In genomic region chr2:140200764-140201163, GRCh38 we compare ENCODE assay signal across 17 cellular contexts.
DNase-seq lines count a peak whose midpoint lies in the region; ATAC-seq and TF ChIP-seq lines count a peak whose summit lies in the region.
"Had no signal": no experiment of that assay in that cellular context is flagged by ENCODE, and none has a peak within 500 bp of the region (broad histone marks: within the 10 kb centered on the region; RNA-seq: fewer than 3 reads in every experiment).

No MANE protein-coding gene starts in this region.

- H3K4me2 ChIP-seq in KMS-11 = peak overlapping the region; percentile 25; the same call in 1 of the 2 replicates

- peaks cover 10% of the 10 kb centered on the region for H3K4me1 ChIP-seq in KMS-11 (ENCODE audit: low read depth, poor library complexity, severe bottlenecking)
- H3K4me1 ChIP-seq: HAP-1 had no signal

- H3K27me3 Mint-ChIP-seq in activated T-helper 17 cell treated with anti-CD3 and anti-CD28 coated beads, Interleukin-2, amount 50 U/mL, for 72 hours = no peaks in the 10 kb centered on the region
- H3K27me3 Mint-ChIP-seq: IgD-negative memory B cell had no signal

- peaks cover 14% of the 10 kb centered on the region for H3K9me3 Mint-ChIP-seq in activated T-helper 17 cell treated with anti-CD3 and anti-CD28 coated beads, Interleukin-2, amount 50 U/mL, for 72 hours

- H3K4me3 ChIP-seq in KMS-11 (IDR thresholded peaks at IDR 0.05; ENCODE audit: insufficient read depth, low read depth, low read length) = no peak overlapping the region
- H3K4me3 ChIP-seq: HAP-1 had no signal

- H3K4me1 Mint-ChIP-seq in activated T-helper 17 cell treated with anti-CD3 and anti-CD28 coated beads, Interleukin-2, amount 50 U/mL, for 72 hours = no peaks in the 10 kb centered on the region
- H3K4me1 Mint-ChIP-seq: CD14-positive monocyte, IgD-negative memory B cell had no signal

- no peak overlapping the region for H3K4me3 Mint-ChIP-seq in activated T-helper 17 cell treated with anti-CD3 and anti-CD28 coated beads, Interleukin-2, amount 50 U/mL, for 72 hours
- H3K4me3 Mint-ChIP-seq: CD14-positive monocyte; CD8-positive, alpha-beta T cell; IgD-negative memory B cell had no signal

- H4K20me1 ChIP-seq in KMS-11 (ENCODE audit: insufficient read depth) = no peaks in the 10 kb centered on the region

- DNase-seq in NCI-H187 (lab: John Stamatoyannopoulos, UW) = no peak
- DNase-seq: CD8-positive, alpha-beta T cell; COR-L47; DMS153; DMS79 treated with DMSO at 0.1 percent for 48 hours; EL; KG1 had no signal

- ATAC-seq in GM18498 (IDR thresholded peaks at IDR 0.05; ENCODE audit: unreplicated experiment) (peak; percentile 50), HG02885 (IDR thresholded peaks at IDR 0.05; ENCODE audit: poor library complexity, unreplicated experiment) (peak; percentile 43), HG03378 (IDR thresholded peaks at IDR 0.05; ENCODE audit: unreplicated experiment) (no peak), HG02840 (IDR thresholded peaks at IDR 0.05; ENCODE audit: low FRiP score, unreplicated experiment) (no peak)
- ATAC-seq in activated T-helper 17 cell treated with anti-CD3 and anti-CD28 coated beads, Interleukin-2, amount 50 U/mL, for 72 hours (replicated peaks) = peak; percentile 21
- ATAC-seq: CD8-positive, alpha-beta T cell had no signal

- H3K36me3 Mint-ChIP-seq in activated T-helper 17 cell treated with anti-CD3 and anti-CD28 coated beads, Interleukin-2, amount 50 U/mL, for 72 hours (ENCODE audit: low read depth) = no peaks in the 10 kb centered on the region
- H3K36me3 Mint-ChIP-seq: CD14-positive monocyte; CD8-positive, alpha-beta T cell; IgD-negative memory B cell had no signal

- no peak overlapping the region for H3K9ac ChIP-seq in KMS-11

- no peaks in the 10 kb centered on the region for H3K79me2 ChIP-seq in KMS-11 (ENCODE audit: insufficient read depth, low read depth)

- no peaks in the 10 kb centered on the region for H3K36me3 ChIP-seq in KMS-11 (ENCODE audit: insufficient read depth)
- H3K36me3 ChIP-seq: HAP-1 had no signal

- no peak overlapping the region for H3K27ac Mint-ChIP-seq in activated T-helper 17 cell treated with anti-CD3 and anti-CD28 coated beads, Interleukin-2, amount 50 U/mL, for 72 hours
- H3K27ac Mint-ChIP-seq: CD14-positive monocyte; CD8-positive, alpha-beta T cell; IgD-negative memory B cell had no signal

- no peaks in the 10 kb centered on the region for H3K27me3 ChIP-seq in KMS-11 (ENCODE audit: insufficient read depth, low read depth)

- H2AFZ ChIP-seq in KMS-11 (ENCODE audit: low read depth) = no peak overlapping the region

- no peak for TF ChIP-seq CTCF in KMS-11 (conservative IDR thresholded peaks at IDR 0.05; ENCODE audit: low read depth, low read length)

- no peak overlapping the region for H3K27ac ChIP-seq in KMS-11
- H3K27ac ChIP-seq: 22Rv1 had no signal

Comparison
In these comparisons a context has a peak if more than half of its experiments do, and no peak if none do; other contexts are left out.
1. ATAC-seq: peak in GM18498 (single experiment), HG02885 (single experiment) and activated T-helper 17 cell treated with anti-CD3 and anti-CD28 coated beads, Interleukin-2, amount 50 U/mL, for 72 hours (single experiment); none in HG03378 (single experiment) and HG02840 (single experiment).